Comparison of ENCODE assay signal across 21 cellular contexts in the genomic region with DNA sequence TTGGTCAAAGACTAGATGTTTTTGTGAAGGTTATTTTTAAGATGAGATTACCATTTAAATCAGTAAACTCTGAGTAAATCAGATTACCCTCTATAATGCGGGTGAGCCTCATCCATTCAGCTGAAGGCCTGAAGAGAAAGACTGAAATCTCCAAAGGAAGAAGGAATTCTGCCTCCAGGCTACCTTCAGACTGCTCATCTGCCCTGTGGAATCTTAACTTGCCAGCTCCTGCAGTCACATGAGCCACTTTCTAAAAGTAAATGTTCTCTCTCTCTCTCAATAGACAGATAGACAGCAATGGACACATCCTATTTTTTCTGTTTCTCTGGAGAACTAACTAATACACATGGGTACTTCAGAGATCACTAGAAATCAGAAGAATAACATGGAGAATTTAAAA.
"Had no signal": no experiment of that assay in that cellular context is flagged by ENCODE, and none has a peak within 500 bp of the region (broad histone marks: within the 10 kb centered on the region; RNA-seq: fewer than 3 reads in every experiment).

No MANE protein-coding gene starts in this region.

- H3K36me3 ChIP-seq: gastroesophageal sphincter, left ventricle myocardium inferior, lower lobe of right lung, stomach, thoracic aorta, transverse colon had no signal

- H3K27me3 Mint-ChIP-seq: naive B cell had no signal

- H3K4me3 Mint-ChIP-seq: endodermal cell, memory B cell, naive B cell, nephron progenitor cell had no signal

- H3K27ac Mint-ChIP-seq: endodermal cell, memory B cell, nephron progenitor cell had no signal

- H3K4me1 ChIP-seq: gastroesophageal sphincter, left ventricle myocardium inferior, lower lobe of right lung, stomach, transverse colon had no signal

- DNase-seq: effector CD4-positive, alpha-beta T cell; endodermal cell; glutamatergic neuron; kidney; left cardiac atrium; left ventricle myocardium inferior; lower lobe of right lung; naive B cell; nephron progenitor cell; stimulated activated CD4-positive, alpha-beta T cell treated with anti-CD3 and anti-CD28 coated beads, Interleukin-2, amount 100 ng/mL, for 24 hours; stimulated activated CD4-positive, alpha-beta T cell treated with anti-CD3 and anti-CD28 coated beads, Interleukin-4, amount 100 ng/mL, for 4 hours; stimulated activated naive CD4-positive, alpha-beta T cell; stomach; substantia nigra; transverse colon had no signal

- ATAC-seq: gastroesophageal sphincter, left cardiac atrium, lower lobe of right lung, sciatic nerve had no signal

- FAIRE-seq: endothelial cell of umbilical vein, kidney had no signal

- H3K4me3 ChIP-seq: coronary artery, gastroesophageal sphincter, left ventricle myocardium inferior, lower lobe of right lung, stomach, thoracic aorta, transverse colon had no signal

- H3K27ac ChIP-seq: coronary artery, gastroesophageal sphincter, left ventricle myocardium inferior, lower lobe of right lung, stomach, thoracic aorta, transverse colon had no signal

- H3K9me3 ChIP-seq: gastroesophageal sphincter, left ventricle myocardium inferior, lower lobe of right lung, stomach, thoracic aorta, transverse colon had no signal

- H3K27me3 ChIP-seq: gastroesophageal sphincter, stomach, transverse colon had no signal

- H3K4me1 Mint-ChIP-seq: memory B cell, naive B cell, nephron progenitor cell had no signal

- H3K36me3 Mint-ChIP-seq: memory B cell, naive B cell had no signal
